Comparison of ENCODE assay signal across 10 cellular contexts in the genomic region with DNA sequence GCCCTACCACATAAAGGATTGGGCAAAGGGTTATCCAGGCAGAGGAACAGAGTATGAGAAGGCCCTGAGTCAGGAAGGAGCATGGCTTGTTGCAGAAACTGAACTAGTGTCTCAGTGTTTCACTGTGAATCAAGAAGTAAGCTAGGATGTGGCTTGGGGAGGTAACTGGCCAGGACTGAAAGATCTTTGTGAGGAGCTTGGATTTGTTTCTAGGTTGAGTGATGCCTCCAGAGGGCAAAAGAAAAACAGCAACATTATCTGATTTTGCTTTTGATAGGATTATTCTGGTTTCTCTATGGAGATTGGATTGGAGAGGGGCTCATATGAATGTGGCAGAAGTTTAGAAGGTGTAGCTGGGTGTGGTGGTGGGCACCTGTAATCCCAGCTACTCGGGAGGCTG.
DNase-seq lines count a peak whose midpoint lies in the region; ATAC-seq, FAIRE-seq and TF ChIP-seq lines count a peak whose summit lies in the region.
"Had no signal": no experiment of that assay in that cellular context is flagged by ENCODE, and none has a peak within 500 bp of the region (broad histone marks: within the 10 kb centered on the region; RNA-seq: fewer than 3 reads in every experiment).

No MANE protein-coding gene starts in this region.

- no peaks in the 10 kb centered on the region for H3K79me2 ChIP-seq in astrocyte (ENCODE audit: insufficient read depth, low read length)

- H3K27ac ChIP-seq in astrocyte (ENCODE audit: low read depth, low read length) = no peak overlapping the region
- H3K27ac ChIP-seq: BLaER1 treated with 17β-estradiol and CSF1 and Interleukin-3, amounts not matched to agents 10 nM and 100 nM had no signal

- no peak overlapping the region for H3K4me3 ChIP-seq in astrocyte (ENCODE audit: insufficient read depth, low read depth, low read length)
- H3K4me3 ChIP-seq: BLaER1 treated with 17β-estradiol and CSF1 and Interleukin-3, amounts not matched to agents 10 nM and 100 nM had no signal

- no peak overlapping the region for H3K9ac ChIP-seq in astrocyte (ENCODE audit: low read length)
- H3K9ac ChIP-seq: BLaER1 treated with 17β-estradiol and CSF1 and Interleukin-3, amounts not matched to agents 10 nM and 100 nM had no signal

- peak; percentile 31 for TF ChIP-seq CTCF in astrocyte (IDR thresholded peaks at IDR 0.05; ENCODE audit: insufficient read depth, low read depth, low read length)

- H3K36me3 ChIP-seq in astrocyte (ENCODE audit: insufficient read depth, low read length) = no peaks in the 10 kb centered on the region
- H3K36me3 ChIP-seq: BLaER1 treated with 17β-estradiol and CSF1 and Interleukin-3, amounts not matched to agents 10 nM and 100 nM had no signal

- no peak overlapping the region for H2AFZ ChIP-seq in astrocyte (ENCODE audit: low read depth, low read length)

- H3K27ac Mint-ChIP-seq in astrocyte (ENCODE audit: unreplicated experiment) = no peak overlapping the region
- H3K27ac Mint-ChIP-seq: activated CD4-positive, alpha-beta memory T cell treated with anti-CD3 and anti-CD28 coated beads for 36 hours had no signal

- H3K4me2 ChIP-seq in astrocyte (ENCODE audit: low read length) = no peak overlapping the region
- H3K4me2 ChIP-seq: BLaER1 treated with 17β-estradiol and CSF1 and Interleukin-3, amounts not matched to agents 10 nM and 100 nM had no signal

- peaks cover 3% of the 10 kb centered on the region for H3K4me1 ChIP-seq in astrocyte (ENCODE audit: insufficient read depth, low read length)

- DNase-seq in NCI-H146 treated with DMSO at 0.1 percent for 48 hours (lab: John Stamatoyannopoulos, UW; ENCODE audit: unreplicated experiment) = peak; percentile 5
- no peak for DNase-seq in NCI-H146 (lab: John Stamatoyannopoulos, UW)
- DNase-seq in astrocyte (ENCODE audit: low read depth) = peak; percentile 0
- DNase-seq in renal cortical epithelial cell (ENCODE audit: low read depth) = peak; percentile 30
- DNase-seq in NCI-H1048 (lab: John Stamatoyannopoulos, UW) = no peak
- no peak for DNase-seq in mucosa of gallbladder (ENCODE audit: low spot score)
- DNase-seq: activated CD4-positive, alpha-beta memory T cell treated with anti-CD3 and anti-CD28 coated beads for 36 hours had no signal

- ATAC-seq in HG03378 (IDR thresholded peaks at IDR 0.05; ENCODE audit: unreplicated experiment) = peak; percentile 57
- no peak for ATAC-seq in HG03520 (IDR thresholded peaks at IDR 0.05; ENCODE audit: unreplicated experiment)

- FAIRE-seq in astrocyte (lab: Jason Lieb, UNC) = no peak

- no peaks in the 10 kb centered on the region for H4K20me1 ChIP-seq in astrocyte (ENCODE audit: insufficient read depth, low read length)
- H4K20me1 ChIP-seq: BLaER1 treated with 17β-estradiol and CSF1 and Interleukin-3, amounts not matched to agents 10 nM and 100 nM had no signal

- H3K36me3 Mint-ChIP-seq in astrocyte (ENCODE audit: low read depth, unreplicated experiment) = no peaks in the 10 kb centered on the region
- H3K36me3 Mint-ChIP-seq: activated CD4-positive, alpha-beta memory T cell treated with anti-CD3 and anti-CD28 coated beads for 36 hours had no signal

- no peaks in the 10 kb centered on the region for H3K9me3 ChIP-seq in astrocyte (ENCODE audit: insufficient read depth, low read depth, low read length)
- H3K9me3 ChIP-seq: BLaER1 treated with 17β-estradiol and CSF1 and Interleukin-3, amounts not matched to agents 10 nM and 100 nM had no signal

- no peaks in the 10 kb centered on the region for H3K9me3 Mint-ChIP-seq in astrocyte (ENCODE audit: unreplicated experiment)
- H3K9me3 Mint-ChIP-seq: activated CD4-positive, alpha-beta memory T cell treated with anti-CD3 and anti-CD28 coated beads for 36 hours had no signal

- H3K27me3 Mint-ChIP-seq in astrocyte (ENCODE audit: low read depth, unreplicated experiment) = no peaks in the 10 kb centered on the region
- H3K27me3 Mint-ChIP-seq: activated CD4-positive, alpha-beta memory T cell treated with anti-CD3 and anti-CD28 coated beads for 36 hours had no signal

- peaks cover 13% of the 10 kb centered on the region for H3K4me1 Mint-ChIP-seq in astrocyte (ENCODE audit: low read depth, unreplicated experiment)

- no peaks in the 10 kb centered on the region for H3K27me3 ChIP-seq in astrocyte (ENCODE audit: insufficient read depth, low read length)
- H3K27me3 ChIP-seq: BLaER1 treated with 17β-estradiol and CSF1 and Interleukin-3, amounts not matched to agents 10 nM and 100 nM had no signal

- H3K4me3 Mint-ChIP-seq in astrocyte (ENCODE audit: unreplicated experiment) = no peak overlapping the region
- H3K4me3 Mint-ChIP-seq: activated CD4-positive, alpha-beta memory T cell treated with anti-CD3 and anti-CD28 coated beads for 36 hours had no signal

Comparison
In these comparisons a context has a peak if more than half of its experiments do, and no peak if none do; other contexts are left out.
1. DNase-seq: peak in NCI-H146 treated with DMSO at 0.1 percent for 48 hours (single experiment), astrocyte (single experiment) and renal cortical epithelial cell (single experiment); none in NCI-H146 (single experiment), NCI-H1048 (single experiment) and mucosa of gallbladder (single experiment).